ENCODE assay signal across 24 cellular contexts in genomic region chr3:167835359-167835758, GRCh38.
"Had no signal": no experiment of that assay in that cellular context is flagged by ENCODE, and none has a peak within 500 bp of the region (broad histone marks: within the 10 kb centered on the region; RNA-seq: fewer than 3 reads in every experiment).

No MANE protein-coding gene starts in this region.

- H3K27me3 Mint-ChIP-seq: naive B cell had no signal

- H3K4me3 Mint-ChIP-seq: mesothelial cell of epicardium, naive B cell had no signal

- H3K9me3 Mint-ChIP-seq: mesothelial cell of epicardium, naive B cell had no signal

- FAIRE-seq: colon, endothelial cell of umbilical vein, frontal cortex, islet of Langerhans, keratinocyte had no signal

- ATAC-seq: foreskin keratinocyte, gastroesophageal sphincter, heart right ventricle, left cardiac atrium, left lung, left ventricle myocardium superior, lower lobe of right lung, mucosa of descending colon had no signal

- H3K27ac ChIP-seq: coronary artery, esophagus muscularis mucosa, foreskin keratinocyte, gastroesophageal sphincter, heart right ventricle, left lung, lower lobe of right lung had no signal

- H3K27ac Mint-ChIP-seq: mesothelial cell of epicardium, naive B cell had no signal

- H3K9me3 ChIP-seq: esophagus muscularis mucosa, gastroesophageal sphincter, heart right ventricle, left lung, lower lobe of right lung, mucosa of descending colon had no signal

- H3K36me3 ChIP-seq: esophagus muscularis mucosa, gastroesophageal sphincter, heart right ventricle, left lung, lower lobe of right lung had no signal

- DNase-seq: dermis blood vessel endothelial cell; dorsolateral prefrontal cortex; effector CD4-positive, alpha-beta T cell; effector memory CD4-positive, alpha-beta T cell; foreskin keratinocyte; head of caudate nucleus; heart right ventricle; hippocampal formation; left cardiac atrium; left lung; left ventricle myocardium superior; lower lobe of right lung; mesenchymal stem cell; mucosa of descending colon; naive B cell had no signal

- H3K27me3 ChIP-seq: dorsolateral prefrontal cortex, esophagus muscularis mucosa, foreskin keratinocyte, gastroesophageal sphincter, heart right ventricle, left lung had no signal

- H3K4me1 ChIP-seq: foreskin keratinocyte, left lung, lower lobe of right lung had no signal

- H3K4me3 ChIP-seq: coronary artery, dorsolateral prefrontal cortex, esophagus muscularis mucosa, gastroesophageal sphincter, heart right ventricle, left lung, lower lobe of right lung, mucosa of descending colon had no signal

- H3K36me3 Mint-ChIP-seq: mesothelial cell of epicardium, naive B cell had no signal
